In the genomic region with DNA sequence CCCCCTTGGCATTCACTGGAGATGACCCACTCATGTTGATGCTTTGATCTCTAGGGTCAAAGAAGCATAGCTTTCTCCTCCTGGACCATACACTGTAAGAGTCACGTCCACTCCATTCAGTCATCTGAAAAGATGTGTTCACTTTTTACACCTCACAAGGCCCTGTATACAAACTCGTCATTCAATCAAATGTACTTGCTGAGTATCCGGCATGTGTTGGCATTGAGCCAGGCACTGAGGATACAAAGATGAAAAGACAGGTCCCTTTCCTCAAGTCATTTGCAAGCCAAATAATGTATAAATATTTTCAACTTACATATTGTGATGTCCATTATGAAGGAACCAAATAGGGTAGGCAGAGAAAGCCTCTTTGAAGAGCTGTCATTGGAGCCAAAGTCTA, we compare ENCODE assay signal across 17 cellular contexts. TPM values are rescaled to one million over a fixed set of nuclear protein-coding genes. Genes with fewer than 3 reads are reported as not detected.
"Had no signal": no experiment of that assay in that cellular context is flagged by ENCODE, and none has a peak within 500 bp of the region (broad histone marks: within the 10 kb centered on the region; RNA-seq: fewer than 3 reads in every experiment).

No MANE protein-coding gene starts in this region.

- ATAC-seq: activated naive CD4-positive, alpha-beta T cell treated with anti-CD3 and anti-CD28 coated beads, Interleukin-2, amount 50 U/mL, for 72 hours; body of pancreas; mucosa of descending colon; natural killer cell treated with Interleukin-12 subunit alpha and Interleukin-12 subunit beta and Interleukin-15 and Interleukin-18, amount 100 ng/mL, for 72 hours had no signal

- DNase-seq: activated CD4-positive, alpha-beta T cell treated with anti-CD3 and anti-CD28 coated beads, Interleukin-2, amount 50 U/mL, for 4 hours; activated CD4-positive, CD25-positive, alpha-beta regulatory T cell treated with anti-CD3 and anti-CD28 coated beads, Interleukin-2, amount 50 U/mL, for 72 hours; activated effector memory CD4-positive, alpha-beta T cell treated with Interleukin-2 at 50 U/mL for 16 hours; activated T-cell treated with anti-CD3 and anti-CD28 coated beads, Interleukin-2, amount 50 U/mL, for 1 hour; amniotic stem cell; immature natural killer cell; mammary epithelial cell; mucosa of descending colon; nucleus accumbens; sigmoid colon; stimulated activated CD4-positive, alpha-beta T cell treated with anti-CD3 and anti-CD28 coated beads, Interleukin-12 subunit alpha, Interleukin-12 subunit beta, amount 100 ng/mL, for 4 hours; stimulated activated naive CD4-positive, alpha-beta T cell treated with Interleukin-2 at 50 U/mL for 16 hours; trophoblast cell had no signal

RNA-seq across cellular contexts. Expression of a gene that starts 34.0 kb away (rescaled TPM):
- total RNA-seq: body of pancreas, mammary epithelial cell, progenitor cell of endocrine pancreas had no signal
